8 cellular contexts compared by ENCODE assay signal in the genomic region with DNA sequence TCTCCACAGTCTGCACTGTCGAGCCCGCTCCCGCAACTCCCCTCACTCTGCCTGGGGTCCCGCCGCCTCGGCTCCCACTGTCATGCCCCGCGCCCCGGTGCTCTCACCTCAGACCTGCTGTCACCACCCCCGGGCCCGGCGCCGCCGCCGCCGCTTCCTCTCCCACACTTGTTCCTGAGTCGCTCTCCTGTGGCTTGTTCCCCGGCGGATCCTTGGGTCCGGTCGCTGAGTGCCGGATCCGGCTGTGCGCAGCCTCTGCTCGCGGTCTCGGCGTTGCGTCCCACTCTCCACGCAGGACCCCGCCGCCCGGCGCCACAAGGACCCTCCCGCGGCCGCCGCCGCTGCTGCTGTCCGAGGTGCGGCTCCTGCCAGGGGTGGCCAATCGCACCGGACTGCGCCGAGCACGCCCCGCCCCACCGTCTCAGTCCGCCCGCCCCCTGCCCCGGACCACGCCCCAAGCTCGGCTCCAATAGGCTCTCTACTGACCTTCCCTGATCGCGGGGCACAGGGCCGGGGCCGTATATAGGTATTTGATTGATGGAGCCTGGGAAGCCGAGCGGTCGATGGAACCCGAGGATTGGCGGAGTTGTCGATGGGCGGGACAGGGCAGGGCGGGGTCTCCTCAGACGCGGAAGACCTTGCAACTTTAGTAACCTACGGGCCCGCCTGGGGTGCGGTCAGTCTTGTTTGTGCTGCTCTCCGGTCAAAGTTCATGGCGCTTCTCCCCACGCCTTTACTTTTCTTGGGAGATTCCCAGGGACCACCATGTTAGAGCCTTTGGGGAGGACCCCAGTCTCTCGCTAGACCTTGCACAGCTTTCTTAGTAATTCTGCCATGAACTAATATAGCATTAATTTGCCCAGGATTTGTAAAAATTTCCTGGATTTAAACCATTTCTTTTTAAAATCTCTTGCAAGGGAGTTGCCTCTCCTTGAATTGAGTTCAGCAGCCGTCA. TPM values are rescaled to one million over a fixed set of nuclear protein-coding genes. Genes with fewer than 3 reads are reported as not detected.
DNase-seq lines count a peak whose midpoint lies in the region; ATAC-seq and TF ChIP-seq lines count a peak whose summit lies in the region.

A gene (minus strand): TSS at position 367 of the 955 bp plus-strand sequence. CDS start 117,340 bp downstream, outside the sequence.

- peaks cover 7% of the 10 kb centered on the region for H3K36me3 Mint-ChIP-seq in activated CD4-positive, alpha-beta T cell treated with anti-CD3 and anti-CD28 coated beads, Interleukin-2, amount 10 ng/mL, durations not matched to agents 24 days and 14 days (ENCODE audit: low read depth)

- peak within 1 kb of the TSS; percentile 70 to 89 for H3K27ac ChIP-seq in coronary artery

- H3K27me3 ChIP-seq in BJ (ENCODE audit: control insufficient read depth, insufficient read depth, low read length): no peaks in the 10 kb centered on the region

- no peaks in the 10 kb centered on the region for H3K36me3 ChIP-seq in BJ (ENCODE audit: control insufficient read depth, insufficient read depth, low read length)

- peaks cover 15% of the 10 kb centered on the region for H3K27me3 Mint-ChIP-seq in activated CD4-positive, alpha-beta T cell treated with anti-CD3 and anti-CD28 coated beads, Interleukin-2, amount 10 ng/mL, durations not matched to agents 24 days and 14 days

- DNase-seq in BJ (ENCODE audit: low read depth): peak; percentile 84
- peak; percentile 97 for DNase-seq in NCI-H526 treated with DMSO at 0.1 percent for 48 hours (lab: John Stamatoyannopoulos, UW)
- peak; percentile 98 for DNase-seq in activated CD4-positive, alpha-beta T cell treated with anti-CD3 and anti-CD28 coated beads, Interleukin-2, amount 10 ng/mL, durations not matched to agents 24 days and 14 days
- peak; percentile 99 for DNase-seq in coronary artery (ENCODE audit: low spot score)
- peak; percentile 97 to 99 for DNase-seq in left colon
- DNase-seq in stimulated activated CD4-positive, alpha-beta T cell treated with anti-CD3 and anti-CD28 coated beads, Interleukin-1b, Interleukin-23, amount 100 ng/mL, for 48 hours: peak; percentile 98

- no peaks in the 10 kb centered on the region for H3K9me3 Mint-ChIP-seq in activated CD4-positive, alpha-beta T cell treated with anti-CD3 and anti-CD28 coated beads, Interleukin-2, amount 10 ng/mL, durations not matched to agents 24 days and 14 days

- peak within 1 kb of the TSS; percentile 93 for H3K4me3 ChIP-seq in BJ (ENCODE audit: low read depth, low read length)
- H3K4me3 ChIP-seq in coronary artery: peak within 1 kb of the TSS; percentile 98

- POLR2A ChIA-PET in BJ (lab: Charles Lee): interaction anchor here (0.6 to 1.1 kb wide), 3 partner anchors 16 to 251 kb away, joined by 3 to 14 read pairs (median 5); no protein-coding TSS in a partner anchor

- ATAC-seq in GM19324 (IDR thresholded peaks at IDR 0.05; ENCODE audit: low FRiP score, unreplicated experiment): peak; percentile 85
- peak; percentile 71 for ATAC-seq in HG03469 (IDR thresholded peaks at IDR 0.05; ENCODE audit: unreplicated experiment)
- ATAC-seq in left colon: peak; percentile 83

- H3K4me3 Mint-ChIP-seq in activated CD4-positive, alpha-beta T cell treated with anti-CD3 and anti-CD28 coated beads, Interleukin-2, amount 10 ng/mL, durations not matched to agents 24 days and 14 days: peak within 1 kb of the TSS; percentile 97

- intact Hi-C loops in activated CD4-positive, alpha-beta T cell treated with anti-CD3 and anti-CD28 coated beads, Interleukin-2, amount 10 ng/mL, durations not matched to agents 24 days and 14 days (cut with micrococcal nuclease): loop anchor here (1.0 to 10.0 kb wide), 4 partner anchors 14 to 1178 kb away; a partner anchor contains a TSS
- intact Hi-C loops in left colon (cut with DNase I, micrococcal nuclease): loop anchor here in 1 of 2 donors (10.0 kb wide), 1 partner anchor 188 kb away; no protein-coding TSS in a partner anchor

- CTCF ChIA-PET in BJ (lab: Yijun Ruan, JAX): interaction anchor here (6.4 kb wide), 1 partner anchor 191 kb away, joined by 226 read pairs; no protein-coding TSS in a partner anchor

- H3K4me1 Mint-ChIP-seq in activated CD4-positive, alpha-beta T cell treated with anti-CD3 and anti-CD28 coated beads, Interleukin-2, amount 10 ng/mL, durations not matched to agents 24 days and 14 days: peaks cover 44% of the 10 kb centered on the region

- peak within 1 kb of the TSS; percentile 92 for H3K27ac Mint-ChIP-seq in activated CD4-positive, alpha-beta T cell treated with anti-CD3 and anti-CD28 coated beads, Interleukin-2, amount 10 ng/mL, durations not matched to agents 24 days and 14 days

- TF ChIP-seq CTCF in BJ (IDR thresholded peaks at IDR 0.05; ENCODE audit: insufficient read depth, low read depth, low read length) (no peak), coronary artery (IDR thresholded peaks at IDR 0.05) (no peak)

RNA-seq across cellular contexts. Expression of the gene that starts here (rescaled TPM):
- 18.3 and 23.5 TPM in 2 replicates for polyA plus RNA-seq in BJ (2011; rRNA removed)
- 26.4 and 32.4 TPM in 2 replicates for polyA minus RNA-seq in BJ (2011; rRNA and poly(A)+ RNA removed)
- total RNA-seq in activated CD4-positive, alpha-beta T cell treated with anti-CD3 and anti-CD28 coated beads, Interleukin-2, amount 10 ng/mL, durations not matched to agents 24 days and 14 days: 51.8 and 53.4 TPM in 2 replicates
- total RNA-seq in left colon: 10 to 100 TPM; 58.4 to 58.5 TPM

Comparison
In these comparisons a context has a peak if more than half of its experiments do, and no peak if none do; other contexts are left out.
1. Peak in every context shown above with its lines: DNase-seq, ATAC-seq, H3K4me3 ChIP-seq and H3K27ac ChIP-seq.